ENCODE assay signal across 9 cellular contexts in the genomic region with DNA sequence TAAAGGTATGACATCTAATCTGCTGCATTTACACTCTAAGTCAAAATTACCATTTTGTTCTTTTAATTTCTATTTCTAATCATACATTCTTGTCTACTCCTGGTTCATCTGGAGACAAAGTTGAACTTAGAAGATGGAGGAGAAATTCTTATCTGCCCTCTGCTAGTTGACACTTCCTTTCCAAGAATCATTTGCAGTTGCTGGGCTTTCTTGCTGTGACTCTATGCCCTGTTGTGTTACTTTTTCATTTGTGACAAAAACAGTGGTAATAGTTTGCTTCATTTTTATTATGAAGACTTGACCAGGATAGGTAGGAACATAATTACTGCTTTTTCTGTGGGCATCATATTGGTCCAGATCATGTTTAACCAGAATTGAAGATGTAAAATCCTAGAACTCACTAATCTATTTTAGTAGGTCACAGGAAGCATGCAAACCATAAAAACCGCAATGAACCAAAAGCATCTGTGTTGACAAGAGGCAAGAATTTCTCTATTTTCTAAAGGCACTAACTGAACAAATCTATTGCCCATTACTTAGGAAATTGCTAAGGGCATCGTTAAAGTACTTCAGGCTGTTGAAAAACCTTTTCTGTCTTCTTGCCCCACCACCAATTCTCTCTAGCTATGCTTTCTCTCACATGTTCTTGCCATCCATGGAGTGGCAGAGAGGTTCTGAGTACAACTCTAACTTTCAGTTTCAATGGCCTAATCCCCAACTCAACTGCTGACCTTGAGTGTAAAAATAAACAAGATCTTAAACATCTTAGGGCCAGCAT. TPM values are rescaled to one million over a fixed set of nuclear protein-coding genes. Genes with fewer than 3 reads are reported as not detected.
DNase-seq lines count a peak whose midpoint lies in the region; ATAC-seq and TF ChIP-seq lines count a peak whose summit lies in the region.
"Had no signal": no experiment of that assay in that cellular context is flagged by ENCODE, and none has a peak within 500 bp of the region (broad histone marks: within the 10 kb centered on the region; RNA-seq: fewer than 3 reads in every experiment).

No MANE protein-coding gene starts in this region.

- no peak overlapping the region for H3K27ac ChIP-seq in neuronal stem cell (replicated peaks; ENCODE audit: low read length)

- H3K4me1 Mint-ChIP-seq in activated naive CD8-positive, alpha-beta T cell treated with anti-CD3 and anti-CD28 coated beads, Interleukin-2, amount 50 U/mL, for 24 hours: peaks cover 57% of the 10 kb centered on the region

- peak overlapping the region; percentile 49 for H3K27ac Mint-ChIP-seq in activated naive CD8-positive, alpha-beta T cell treated with anti-CD3 and anti-CD28 coated beads, Interleukin-2, amount 50 U/mL, for 24 hours
- H3K27ac Mint-ChIP-seq: progenitor cell of endocrine pancreas had no signal

- peak; percentile 71 for ATAC-seq in GM21447 (IDR thresholded peaks at IDR 0.05; ENCODE audit: unreplicated experiment)
- no peak for ATAC-seq in activated naive CD8-positive, alpha-beta T cell treated with anti-CD3 and anti-CD28 coated beads, Interleukin-2, amount 50 U/mL, for 24 hours

- H2BK15ac ChIP-seq in neuronal stem cell (ENCODE audit: low read length): no peak overlapping the region

- no peak overlapping the region for H4K8ac ChIP-seq in neuronal stem cell (ENCODE audit: low read depth, low read length)

- no peak overlapping the region for H2BK12ac ChIP-seq in neuronal stem cell (ENCODE audit: low read length)

- no peak overlapping the region for H2AK5ac ChIP-seq in neuronal stem cell (ENCODE audit: low read depth, low read length)

- H2AFZ ChIP-seq in neuronal stem cell (ENCODE audit: low read length): no peak overlapping the region

- no CpG with 5 or more reads among the region's 2 CpGs for WGBS in neuronal stem cell (ENCODE audit: extremely low coverage in 2 of 2, insufficient read length in 2 of 2, insufficient replicate concordance in 1 of 2), 2 donors

- peak overlapping the region; percentile 11; the same call in 1 of the 2 replicates for H3K4me3 ChIP-seq in GM12865 (ENCODE audit: low read depth, low read length)
- H3K4me3 ChIP-seq in Jurkat, Clone E6-1 (ENCODE audit: low read length): no peak overlapping the region; the same call in 1 of the 2 replicates
- H3K4me3 ChIP-seq in neuronal stem cell (ENCODE audit: low read length in 2 of 2): no peak overlapping the region

- no peak overlapping the region for H2BK5ac ChIP-seq in neuronal stem cell (ENCODE audit: low read length)

- no peak for TF ChIP-seq CTCF in GM12865 (IDR thresholded peaks at IDR 0.05; ENCODE audit: insufficient read depth, low read depth, low read length, missing control alignments)

- H3K4me3 Mint-ChIP-seq in activated naive CD8-positive, alpha-beta T cell treated with anti-CD3 and anti-CD28 coated beads, Interleukin-2, amount 50 U/mL, for 24 hours: no peak overlapping the region

- no peaks in the 10 kb centered on the region for H3K36me3 ChIP-seq in neuronal stem cell (replicated peaks in 1 of 2; ENCODE audit: control insufficient read depth in 2 of 2, insufficient read depth in 2 of 2, low read length in 2 of 2)

- H3K79me1 ChIP-seq in neuronal stem cell (ENCODE audit: low read depth, low read length): no peaks in the 10 kb centered on the region

- H2BK120ac ChIP-seq in neuronal stem cell (ENCODE audit: low read depth, low read length): no peak overlapping the region

- no peaks in the 10 kb centered on the region for H3K27me3 ChIP-seq in neuronal stem cell (ENCODE audit: control insufficient read depth in 3 of 3, insufficient read depth in 3 of 3, low read depth in 1 of 3, low read length in 3 of 3)

- in situ Hi-C loops in ACHN (cut with HindIII; ENCODE audit: low pct_ligation_motif_present, low pct_unique_long_range_greater_than_20kb, low sequenced_read_pairs): no loop called here

- no peak overlapping the region for H3K18ac ChIP-seq in neuronal stem cell (ENCODE audit: low read length)

- no peak overlapping the region for H3K4ac ChIP-seq in neuronal stem cell (ENCODE audit: low read length)

- peaks cover 17% of the 10 kb centered on the region for H3K27me3 Mint-ChIP-seq in activated naive CD8-positive, alpha-beta T cell treated with anti-CD3 and anti-CD28 coated beads, Interleukin-2, amount 50 U/mL, for 24 hours

- H3K23ac ChIP-seq in neuronal stem cell (ENCODE audit: low read depth, low read length, poor library complexity): no peak overlapping the region

- no peak overlapping the region for H3K4me2 ChIP-seq in neuronal stem cell (ENCODE audit: insufficient read depth, low read length, poor library complexity, severe bottlenecking)

- DNase-seq in GM12865 (ENCODE audit: low read depth) (peak; percentile 77), hippocampal formation (lab: John Stamatoyannopoulos, UW) (no peak), neuronal stem cell (ENCODE audit: low spot score) (no peak), iPS-NIHi7 (ENCODE audit: extremely low spot score) (no peak), ACHN (no peak)
- DNase-seq in Jurkat, Clone E6-1 (ENCODE audit: low read depth, low spot score): peak; percentile 78
- no peak for DNase-seq in activated naive CD8-positive, alpha-beta T cell treated with anti-CD3 and anti-CD28 coated beads, Interleukin-2, amount 50 U/mL, for 24 hours

- H3K14ac ChIP-seq in neuronal stem cell (ENCODE audit: low read length): no peak overlapping the region

- peaks cover 2% of the 10 kb centered on the region for H3K36me3 Mint-ChIP-seq in activated naive CD8-positive, alpha-beta T cell treated with anti-CD3 and anti-CD28 coated beads, Interleukin-2, amount 50 U/mL, for 24 hours (ENCODE audit: low read depth)

- H3K9me3 ChIP-seq in neuronal stem cell (replicated peaks in 1 of 2; ENCODE audit: control insufficient read depth in 2 of 2, insufficient read depth in 1 of 2, low read depth in 1 of 2, low read length in 2 of 2): no peaks in the 10 kb centered on the region

- peaks cover 7% of the 10 kb centered on the region for H3K9me3 Mint-ChIP-seq in activated naive CD8-positive, alpha-beta T cell treated with anti-CD3 and anti-CD28 coated beads, Interleukin-2, amount 50 U/mL, for 24 hours

- no peak overlapping the region for H4K91ac ChIP-seq in neuronal stem cell (ENCODE audit: low read depth, low read length, poor library complexity)

- H3K4me1 ChIP-seq in neuronal stem cell (ENCODE audit: control insufficient read depth in 2 of 2, insufficient read depth in 1 of 2, low read depth in 1 of 2, low read length in 2 of 2): no peaks in the 10 kb centered on the region

- no peak overlapping the region for H3K9ac ChIP-seq in neuronal stem cell (ENCODE audit: low read depth, low read length, poor library complexity)

RNA-seq across cellular contexts. Expression of gene CCR2, which starts 4.2 kb away (rescaled TPM):
- polyA plus RNA-seq in Jurkat, Clone E6-1 (2012; ENCODE audit: insufficient read depth, insufficient read length): 0.70 TPM
- polyA plus RNA-seq in neuronal stem cell (2013, experiment 1 of 2): not detected
- not detected for polyA plus RNA-seq in neuronal stem cell (2013, experiment 2 of 2)

RNA-seq across cellular contexts. Expression of gene CCR5, which starts 21.1 kb away (rescaled TPM):
- polyA plus RNA-seq in Jurkat, Clone E6-1 (2012; ENCODE audit: insufficient read depth, insufficient read length): not detected
- not detected for polyA plus RNA-seq in neuronal stem cell (2013, experiment 1 of 2)
- polyA plus RNA-seq in neuronal stem cell (2013, experiment 2 of 2): not detected

RNA-seq across cellular contexts. Expression of gene CCRL2, which starts 57.4 kb away (rescaled TPM):
- polyA plus RNA-seq in Jurkat, Clone E6-1 (2012; ENCODE audit: insufficient read depth, insufficient read length): 3.6 TPM
- polyA plus RNA-seq in neuronal stem cell (2013, experiment 1 of 2): not detected
- not detected for polyA plus RNA-seq in neuronal stem cell (2013, experiment 2 of 2)

Comparison
In these comparisons a context has a peak if more than half of its experiments do, and no peak if none do; other contexts are left out.
1. DNase-seq: peak in GM12865 (single experiment) and Jurkat, Clone E6-1 (single experiment); none in activated naive CD8-positive, alpha-beta T cell treated with anti-CD3 and anti-CD28 coated beads, Interleukin-2, amount 50 U/mL, for 24 hours (single experiment), hippocampal formation (0 of 2), neuronal stem cell (single experiment), iPS-NIHi7 (single experiment) and ACHN (single experiment).